Comparison of ENCODE assay signal across 11 cellular contexts in the genomic region with DNA sequence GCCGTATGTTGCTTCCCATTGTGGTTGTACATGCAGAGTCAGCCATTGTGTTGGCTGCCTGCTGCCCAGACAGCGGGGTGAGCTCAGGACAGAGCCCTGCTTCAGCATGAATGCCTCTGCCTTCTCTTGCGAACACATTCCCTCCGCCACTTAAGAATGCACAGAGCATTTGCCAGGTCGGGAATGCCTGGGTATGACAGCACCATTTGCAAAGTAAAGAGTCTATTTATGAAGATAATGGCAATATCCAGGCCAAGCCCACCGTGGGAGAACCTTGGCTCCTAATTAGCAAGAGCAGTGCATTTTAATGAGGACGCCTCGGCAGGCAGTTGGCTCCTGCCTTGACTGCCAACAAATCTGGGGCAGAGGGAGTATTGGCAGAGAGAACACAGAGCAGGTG.
DNase-seq lines count a peak whose midpoint lies in the region; ATAC-seq and TF ChIP-seq lines count a peak whose summit lies in the region.
"Had no signal": no experiment of that assay in that cellular context is flagged by ENCODE, and none has a peak within 500 bp of the region (broad histone marks: within the 10 kb centered on the region; RNA-seq: fewer than 3 reads in every experiment).

No MANE protein-coding gene starts in this region.

- H3K27me3 ChIP-seq in iPS-15b (ENCODE audit: control insufficient read depth, insufficient read depth, low read length): no peaks in the 10 kb centered on the region
- H3K27me3 ChIP-seq in smooth muscle cell (ENCODE audit: low read depth): no peaks in the 10 kb centered on the region

- ATAC-seq in WTC11 (peak; percentile 95), HG02763 (IDR thresholded peaks at IDR 0.05; ENCODE audit: unreplicated experiment) (no peak)
- no peak for ATAC-seq in activated naive CD8-positive, alpha-beta T cell treated with anti-CD3 and anti-CD28 coated beads, Interleukin-2, amount 50 U/mL, for 24 hours

- CTCF ChIA-PET in WTC11 (lab: Charles Lee): interaction anchor here (0.5 to 2.3 kb wide), 2 partner anchors 10 to 97 kb away, joined by 3 to 14 read pairs; partner anchors contain the start of gene SC5D

- H4K20me1 ChIP-seq in smooth muscle cell (ENCODE audit: low read depth): no peaks in the 10 kb centered on the region

- H3K9ac ChIP-seq in iPS-15b (ENCODE audit: low read depth, low read length): peak overlapping the region; percentile 38
- no peak overlapping the region for H3K9ac ChIP-seq in smooth muscle cell (ENCODE audit: low read depth)

- peaks cover 13% of the 10 kb centered on the region for H3K9me3 Mint-ChIP-seq in WTC11
- no peaks in the 10 kb centered on the region for H3K9me3 Mint-ChIP-seq in activated naive CD8-positive, alpha-beta T cell treated with anti-CD3 and anti-CD28 coated beads, Interleukin-2, amount 50 U/mL, for 24 hours

- H2AFZ ChIP-seq in smooth muscle cell (ENCODE audit: low read depth): no peak overlapping the region

- H3K4me1 ChIP-seq in iPS-15b (ENCODE audit: control insufficient read depth, insufficient read depth, low read length) (peaks cover 12% of the 10 kb centered on the region), smooth muscle cell (ENCODE audit: low read depth) (no peaks in the 10 kb centered on the region)

- H3K4me3 ChIP-seq in iPS-15b (ENCODE audit: low read depth, low read length) (no peak overlapping the region), retinal pigment epithelial cell (ENCODE audit: low read length) (no peak overlapping the region), smooth muscle cell (no peak overlapping the region)
- H3K4me3 ChIP-seq: skin epidermis had no signal

- H3K4me1 Mint-ChIP-seq in WTC11: peaks cover 22% of the 10 kb centered on the region
- peaks cover 15% of the 10 kb centered on the region for H3K4me1 Mint-ChIP-seq in activated naive CD8-positive, alpha-beta T cell treated with anti-CD3 and anti-CD28 coated beads, Interleukin-2, amount 50 U/mL, for 24 hours

- H3K4me3 Mint-ChIP-seq in WTC11: no peak overlapping the region
- no peak overlapping the region for H3K4me3 Mint-ChIP-seq in activated naive CD8-positive, alpha-beta T cell treated with anti-CD3 and anti-CD28 coated beads, Interleukin-2, amount 50 U/mL, for 24 hours
- H3K4me3 Mint-ChIP-seq: dendritic cell treated with granulocyte-macrophage colony-stimulating factor and Interleukin-4, amounts not matched to agents 40 ng/mL and 50 ng/mL, for 4 days had no signal

- no peak for TF ChIP-seq CTCF in WTC11 (IDR thresholded peaks at IDR 0.05)
- no peak for TF ChIP-seq CTCF in retinal pigment epithelial cell (conservative IDR thresholded peaks at IDR 0.05; ENCODE audit: low read depth, low read length)
- no peak for TF ChIP-seq CTCF in smooth muscle cell (IDR thresholded peaks at IDR 0.05; ENCODE audit: borderline replicate concordance, insufficient read depth, poor library complexity, severe bottlenecking)

- DNase-seq in NCI-H1092 (lab: John Stamatoyannopoulos, UW) (peak; percentile 93), WTC11 (ENCODE audit: low spot score) (peak; percentile 26), retinal pigment epithelial cell (ENCODE audit: low read depth) (peak; percentile 81), NCI-H2196 treated with DMSO at 0.1 percent for 48 hours (lab: John Stamatoyannopoulos, UW; ENCODE audit: unreplicated experiment) (no peak), smooth muscle cell (lab: John Stamatoyannopoulos, UW; ENCODE audit: unreplicated experiment) (no peak)
- DNase-seq in activated naive CD8-positive, alpha-beta T cell treated with anti-CD3 and anti-CD28 coated beads, Interleukin-2, amount 50 U/mL, for 24 hours: no peak
- DNase-seq: stimulated activated naive CD4-positive, alpha-beta T cell had no signal

- no peaks in the 10 kb centered on the region for H3K79me2 ChIP-seq in smooth muscle cell (ENCODE audit: low read depth)

- H3K36me3 Mint-ChIP-seq in WTC11: peaks cover 8% of the 10 kb centered on the region; the same call in 1 of the 2 replicates
- H3K36me3 Mint-ChIP-seq in activated naive CD8-positive, alpha-beta T cell treated with anti-CD3 and anti-CD28 coated beads, Interleukin-2, amount 50 U/mL, for 24 hours (ENCODE audit: low read depth): no peaks in the 10 kb centered on the region

- no peak overlapping the region for H3K4me2 ChIP-seq in smooth muscle cell

- peak overlapping the region; percentile 15; the same call in 1 of the 2 replicates for H3K27ac Mint-ChIP-seq in WTC11
- H3K27ac Mint-ChIP-seq in activated naive CD8-positive, alpha-beta T cell treated with anti-CD3 and anti-CD28 coated beads, Interleukin-2, amount 50 U/mL, for 24 hours: no peak overlapping the region
- H3K27ac Mint-ChIP-seq: dendritic cell treated with granulocyte-macrophage colony-stimulating factor and Interleukin-4, amounts not matched to agents 40 ng/mL and 50 ng/mL, for 4 days had no signal

- H3F3A ChIP-seq in smooth muscle cell (ENCODE audit: low read depth): no peaks in the 10 kb centered on the region

- H3K27me3 Mint-ChIP-seq in WTC11 (ENCODE audit: low read depth): peaks cover 3% of the 10 kb centered on the region; the same call in 1 of the 2 replicates
- H3K27me3 Mint-ChIP-seq in activated naive CD8-positive, alpha-beta T cell treated with anti-CD3 and anti-CD28 coated beads, Interleukin-2, amount 50 U/mL, for 24 hours: no peaks in the 10 kb centered on the region

- 52% methylated on average over 8 of the region's 8 CpGs for WGBS in smooth muscle cell (ENCODE audit: low lambda C conversion rate)

- H3K9me3 ChIP-seq in iPS-15b (ENCODE audit: control insufficient read depth, insufficient read depth, low read length) (no peaks in the 10 kb centered on the region), smooth muscle cell (replicated peaks; ENCODE audit: low read depth) (no peaks in the 10 kb centered on the region)

- no peaks in the 10 kb centered on the region for H3K36me3 ChIP-seq in iPS-15b (ENCODE audit: control insufficient read depth, insufficient read depth, low read length)
- no peaks in the 10 kb centered on the region for H3K36me3 ChIP-seq in smooth muscle cell (ENCODE audit: low read depth)

- POLR2A ChIA-PET in WTC11 (lab: Charles Lee): no interaction called here

- no peak overlapping the region for H3K27ac ChIP-seq in smooth muscle cell (ENCODE audit: low read depth)

TF ChIP-seq in WTC11, 78 proteins besides CTCF, POLR2A, EP300 and RAD21:
- TF ChIP-seq ZNF232 (CRISPR knock-in tag; IDR thresholded peaks at IDR 0.05) (no peak), ZNF416 (CRISPR knock-in tag; IDR thresholded peaks at IDR 0.05) (no peak), SMAD3 (CRISPR knock-in tag; IDR thresholded peaks at IDR 0.05; ENCODE audit: borderline replicate concordance) (no peak), OVOL2 (CRISPR knock-in tag; IDR thresholded peaks at IDR 0.05; ENCODE audit: borderline replicate concordance) (no peak), FOXP4 (CRISPR knock-in tag; IDR thresholded peaks at IDR 0.05) (no peak)
- TF ChIP-seq, protein P1, sequence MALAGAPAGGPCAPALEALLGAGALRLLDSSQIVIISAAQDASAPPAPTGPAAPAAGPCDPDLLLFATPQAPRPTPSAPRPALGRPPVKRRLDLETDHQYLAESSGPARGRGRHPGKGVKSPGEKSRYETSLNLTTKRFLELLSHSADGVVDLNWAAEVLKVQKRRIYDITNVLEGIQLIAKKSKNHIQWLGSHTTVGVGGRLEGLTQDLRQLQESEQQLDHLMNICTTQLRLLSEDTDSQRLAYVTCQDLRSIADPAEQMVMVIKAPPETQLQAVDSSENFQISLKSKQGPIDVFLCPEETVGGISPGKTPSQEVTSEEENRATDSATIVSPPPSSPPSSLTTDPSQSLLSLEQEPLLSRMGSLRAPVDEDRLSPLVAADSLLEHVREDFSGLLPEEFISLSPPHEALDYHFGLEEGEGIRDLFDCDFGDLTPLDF (CRISPR knock-in tag; IDR thresholded peaks at IDR 0.05): no peak

Comparison
In these comparisons a context has a peak if more than half of its experiments do, and no peak if none do; other contexts are left out.
1. DNase-seq: peak in NCI-H1092 (single experiment), WTC11 (single experiment) and retinal pigment epithelial cell (single experiment); none in NCI-H2196 treated with DMSO at 0.1 percent for 48 hours (single experiment), smooth muscle cell (single experiment) and activated naive CD8-positive, alpha-beta T cell treated with anti-CD3 and anti-CD28 coated beads, Interleukin-2, amount 50 U/mL, for 24 hours (single experiment).